In genomic region chr2:86396304-86396785, GRCh38 we compare ENCODE assay signal across 8 cellular contexts. TPM values are rescaled to one million over a fixed set of nuclear protein-coding genes. Genes with fewer than 3 reads are reported as not detected.
DNase-seq lines count a peak whose midpoint lies in the region; ATAC-seq and TF ChIP-seq lines count a peak whose summit lies in the region.

No MANE protein-coding gene starts in this region.

- no peaks in the 10 kb centered on the region for H3K4me1 ChIP-seq in liver (ENCODE audit: control insufficient read depth in 4 of 4, insufficient read depth in 4 of 4, low read length in 3 of 4)

- H3K27me3 ChIP-seq in liver (ENCODE audit: control insufficient read depth in 4 of 4, insufficient read depth in 4 of 4, low read length in 3 of 4) = no peaks in the 10 kb centered on the region

- H3K27ac ChIP-seq in liver (ENCODE audit: low read depth in 1 of 2, low read length in 2 of 2) = no peak overlapping the region

- no peaks in the 10 kb centered on the region for H3K36me3 ChIP-seq in liver (ENCODE audit: control insufficient read depth in 4 of 4, insufficient read depth in 3 of 4, low read depth in 1 of 4, low read length in 3 of 4)

- in situ Hi-C loops in astrocyte of the spinal cord (cut with HindIII; ENCODE audit: low sequenced_read_pairs) = no loop called here

- no peak overlapping the region for H3K9ac ChIP-seq in liver (ENCODE audit: low read depth in 1 of 2, low read length in 2 of 2)

- peak; percentile 49 for TF ChIP-seq CTCF in astrocyte of the spinal cord (IDR thresholded peaks at IDR 0.05; ENCODE audit: low read depth, low read length)
- peak; percentile 22 for TF ChIP-seq CTCF in liver (IDR thresholded peaks at IDR 0.05; ENCODE audit: low read depth, low read length, missing input control)

- 69% methylated on average over 6 of the region's 6 CpGs for WGBS in liver

- peak; percentile 27 for DNase-seq in NCI-H2107 treated with DMSO at 0.1 percent for 48 hours (lab: John Stamatoyannopoulos, UW; ENCODE audit: unreplicated experiment)
- DNase-seq in NCI-H2107 (lab: John Stamatoyannopoulos, UW) = no peak
- DNase-seq in NCI-H1092 (lab: John Stamatoyannopoulos, UW) = peak; percentile 14
- DNase-seq in astrocyte of the spinal cord (ENCODE audit: low read depth, low spot score) = peak; percentile 18

- TF ChIP-seq RAD21 in liver (IDR thresholded peaks at IDR 0.05) = peak; percentile 63 to 68

- no peak overlapping the region for H3K4me3 ChIP-seq in astrocyte of the spinal cord (ENCODE audit: low read depth, low read length)
- H3K4me3 ChIP-seq in liver (ENCODE audit: low read depth in 1 of 3, low read length in 3 of 3) = no peak overlapping the region

- ATAC-seq in GM19351 (IDR thresholded peaks at IDR 0.05; ENCODE audit: unreplicated experiment) (no peak), HG02973 (IDR thresholded peaks at IDR 0.05; ENCODE audit: unreplicated experiment) (no peak), GM19452 (IDR thresholded peaks at IDR 0.05; ENCODE audit: unreplicated experiment) (no peak)

- no peaks in the 10 kb centered on the region for H3K9me3 ChIP-seq in liver (ENCODE audit: control insufficient read depth in 4 of 4, low read length in 3 of 4)

TF ChIP-seq in liver, 16 proteins besides CTCF, POLR2A, EP300 and RAD21:
- no peak for TF ChIP-seq FOXA2 (IDR thresholded peaks at IDR 0.05)
- TF ChIP-seq HNF4A (conservative IDR thresholded peaks at IDR 0.05) = peak in 1 of 2 donors; percentile 72
TF ChIP-seq in liver: peak in this region for 1.

RNA-seq across cellular contexts. Expression of gene KDM3A, which starts 44.8 kb away (rescaled TPM):
- 10 to 100 TPM; 11.2 to 19.8 TPM for total RNA-seq in liver
- polyA plus RNA-seq in liver = 1 to 10 TPM; 3.9 to 5.4 TPM

RNA-seq across cellular contexts. Expression of gene REEP1, which starts 58.9 kb away (rescaled TPM):
- 1 to 10 TPM; 1.0 to 1.7 TPM for total RNA-seq in liver
- polyA plus RNA-seq in liver = under 1 TPM; 0.46 to 0.78 TPM
